In the genomic region with DNA sequence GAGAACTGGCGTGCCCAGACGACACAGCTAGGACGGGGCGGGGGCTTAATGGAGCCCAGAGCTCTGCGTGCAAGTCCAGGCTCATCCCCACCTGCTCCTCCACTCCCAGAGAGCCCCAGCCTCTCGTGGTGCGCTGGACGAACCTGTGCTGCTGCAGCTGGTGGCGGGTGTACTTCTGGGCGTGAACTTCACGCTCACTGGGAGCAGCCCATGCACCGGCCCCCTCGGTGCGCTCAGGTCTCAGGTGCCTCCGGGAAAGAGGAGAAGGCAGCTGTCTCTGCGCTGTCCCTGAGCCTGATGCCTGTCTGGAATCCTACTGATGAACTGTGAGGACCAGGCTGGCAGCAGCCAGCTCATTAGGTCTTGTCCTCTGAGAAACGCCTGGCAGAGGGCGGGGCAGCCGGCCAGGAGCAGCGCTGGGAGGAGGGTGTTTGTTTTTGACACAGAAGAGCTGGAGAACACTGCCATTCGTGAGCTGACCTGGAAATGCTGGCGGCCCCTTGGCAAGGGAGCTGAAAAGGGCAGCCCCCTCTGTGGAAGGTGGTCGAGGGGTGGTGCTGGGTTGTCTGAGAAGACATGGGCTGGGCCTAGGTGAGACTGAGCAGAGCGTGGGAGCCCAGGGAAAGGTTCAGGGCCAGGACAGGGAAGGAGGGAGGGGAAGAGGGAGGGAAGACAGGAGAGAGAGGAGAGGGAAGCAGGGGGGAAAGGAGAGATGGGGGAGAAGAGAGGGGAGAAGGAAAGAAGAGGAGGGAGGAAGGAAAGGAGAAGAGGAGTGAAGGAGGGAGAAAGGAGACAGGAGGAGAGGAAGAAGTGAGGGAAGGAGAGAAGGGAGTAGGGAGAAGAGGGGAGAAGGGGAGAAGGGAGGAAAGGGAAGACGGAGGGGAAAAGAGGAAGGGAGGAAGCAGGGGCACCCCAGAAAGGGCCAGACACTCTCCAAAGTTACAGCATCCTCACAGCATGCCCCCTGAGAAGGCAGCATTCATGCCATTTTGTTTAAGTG, we compare ENCODE assay signal across 9 cellular contexts. TPM values are rescaled to one million over a fixed set of nuclear protein-coding genes. Genes with fewer than 3 reads are reported as not detected.
DNase-seq lines count a peak whose midpoint lies in the region; ATAC-seq and FAIRE-seq lines count a peak whose summit lies in the region.
"Had no signal": no experiment of that assay in that cellular context is flagged by ENCODE, and none has a peak within 500 bp of the region (broad histone marks: within the 10 kb centered on the region; RNA-seq: fewer than 3 reads in every experiment).

No MANE protein-coding gene starts in this region.

- H3K9me3 ChIP-seq in BLaER1 = no peaks in the 10 kb centered on the region

- no peaks in the 10 kb centered on the region for H4K20me1 ChIP-seq in BLaER1

- H3K27ac Mint-ChIP-seq in naive B cell = peak overlapping the region in 2 of 6 donors; percentile 63 to 68

- H3K9ac ChIP-seq in BLaER1 = peak overlapping the region; percentile 67; the same call in 1 of the 2 replicates

- H3K27me3 ChIP-seq in BLaER1 = no peaks in the 10 kb centered on the region

- H3K4me3 ChIP-seq in BLaER1 = peak overlapping the region; percentile 53
- H3K4me3 ChIP-seq: K562 had no signal

- peak overlapping the region; percentile 94 for H3K4me2 ChIP-seq in BLaER1

- peak overlapping the region in 6 of 8 donors; percentile 32 to 73 (median 52) for H3K4me3 Mint-ChIP-seq in naive B cell

- FAIRE-seq in RCC 7860 (lab: Jason Lieb, UNC) = no peak
- FAIRE-seq: K562 had no signal

- peaks cover 91% of the 10 kb centered on the region for H3K4me1 ChIP-seq in BLaER1

- peaks cover 0 to 2% (median 0%) of the 10 kb centered on the region in 7 donors for H3K9me3 Mint-ChIP-seq in naive B cell

- peaks cover 30 to 50% (median 42%) of the 10 kb centered on the region in 3 donors for H3K4me1 Mint-ChIP-seq in naive B cell

- ATAC-seq in naive B cell (ENCODE audit: low read depth in 2 of 2) (peak in 1 of 2 donors; percentile 47), HG03025 (IDR thresholded peaks at IDR 0.05; ENCODE audit: low FRiP score, unreplicated experiment) (no peak), GM21723 (IDR thresholded peaks at IDR 0.05; ENCODE audit: unreplicated experiment) (no peak)
- ATAC-seq: K562 had no signal

- no peaks in the 10 kb centered on the region for H3K36me3 ChIP-seq in BLaER1

- H3K27me3 Mint-ChIP-seq in naive B cell = peaks cover 0 to 23% (median 20%) of the 10 kb centered on the region in 3 donors

- peak; percentile 75 for DNase-seq in NCI-H2029 (lab: John Stamatoyannopoulos, UW)
- peak; percentile 6 for DNase-seq in naive B cell
- no peak for DNase-seq in RCC 7860 (ENCODE audit: low spot score)
- DNase-seq in stimulated activated CD8-positive, alpha-beta memory T cell treated with anti-CD3 and anti-CD28 coated beads, Interleukin-4, amount 100 ng/mL, for 48 hours = no peak

- no peaks in the 10 kb centered on the region for H3K36me3 Mint-ChIP-seq in naive B cell

- H3K27ac ChIP-seq in BLaER1 = peak overlapping the region; percentile 81
- peak overlapping the region; percentile 75 for H3K27ac ChIP-seq in cingulate gyrus (ENCODE audit: low read depth, low read length)

RNA-seq across cellular contexts. Expression of gene TNS3, which starts 53.5 kb away (rescaled TPM):
- polyA plus RNA-seq in naive B cell (ENCODE audit: low read depth in 6 of 6) = 1 to 10 TPM; 1.5 to 6.3 (median 4.8) TPM
- polyA plus RNA-seq: K562 had no signal

Comparison
In these comparisons a context has a peak if more than half of its experiments do, and no peak if none do; other contexts are left out.
1. DNase-seq: peak in NCI-H2029 (single experiment) and naive B cell (single experiment); none in RCC 7860 (single experiment) and stimulated activated CD8-positive, alpha-beta memory T cell treated with anti-CD3 and anti-CD28 coated beads, Interleukin-4, amount 100 ng/mL, for 48 hours (single experiment).